Comparison of ENCODE assay signal across 19 cellular contexts in the genomic region with DNA sequence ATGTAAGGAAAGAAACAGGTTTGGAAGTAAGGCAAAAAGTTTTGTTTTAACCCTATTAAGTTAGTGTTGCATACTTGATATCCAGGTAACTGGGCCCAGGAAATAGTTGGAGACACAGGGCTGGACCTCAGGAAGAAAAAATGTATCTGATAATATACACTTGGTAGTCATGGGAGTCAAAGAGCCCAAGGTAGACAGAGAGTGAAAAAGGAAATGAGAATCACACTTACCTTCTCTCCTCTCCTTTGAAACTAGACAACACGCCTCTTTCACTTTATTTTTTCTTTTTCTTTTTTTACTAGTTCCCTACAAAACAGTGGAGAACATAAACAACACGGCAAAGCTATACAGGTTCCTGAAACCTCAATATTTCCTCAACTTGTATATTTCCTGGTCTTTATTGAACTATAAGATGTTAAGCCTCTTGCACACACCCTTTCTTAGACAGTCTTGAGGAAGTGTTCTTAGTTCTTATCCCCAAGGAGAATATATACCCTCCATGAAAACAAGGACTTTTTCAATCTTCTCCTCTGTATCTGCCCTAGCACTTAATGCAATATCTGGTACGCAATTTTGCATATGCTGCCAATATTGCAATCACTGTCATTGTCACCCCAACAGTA. TPM values are rescaled to one million over a fixed set of nuclear protein-coding genes. Genes with fewer than 3 reads are reported as not detected.
DNase-seq lines count a peak whose midpoint lies in the region; ATAC-seq, FAIRE-seq and TF ChIP-seq lines count a peak whose summit lies in the region.
"Had no signal": no experiment of that assay in that cellular context is flagged by ENCODE, and none has a peak within 500 bp of the region (broad histone marks: within the 10 kb centered on the region; RNA-seq: fewer than 3 reads in every experiment).

No MANE protein-coding gene starts in this region.

- no peak overlapping the region for H3K27ac ChIP-seq in left lung
- H3K27ac ChIP-seq: BLaER1 treated with 17β-estradiol and CSF1 and Interleukin-3, amounts not matched to agents 10 nM and 100 nM had no signal

- no peaks in the 10 kb centered on the region for H3K9me3 ChIP-seq in mucosa of descending colon
- H3K9me3 ChIP-seq in left lung = no peaks in the 10 kb centered on the region
- H3K9me3 ChIP-seq: BLaER1 treated with 17β-estradiol and CSF1 and Interleukin-3, amounts not matched to agents 10 nM and 100 nM had no signal

- H3K4me3 ChIP-seq in mucosa of descending colon (no peak overlapping the region), left lung (no peak overlapping the region)
- H3K4me3 ChIP-seq: BLaER1 treated with 17β-estradiol and CSF1 and Interleukin-3, amounts not matched to agents 10 nM and 100 nM had no signal

- DNase-seq in D721Med (ENCODE audit: insufficient read length, low spot score) = no peak
- no peak for DNase-seq in mucosa of descending colon
- no peak for DNase-seq in DMS153 (lab: John Stamatoyannopoulos, UW)
- no peak for DNase-seq in left lung
- no peak for DNase-seq in stimulated activated CD4-positive, alpha-beta T cell treated with anti-CD3 and anti-CD28 coated beads, Interleukin-2, amount 100 ng/mL, for 48 hours
- DNase-seq: 8988T; Calu3; CD8-positive, alpha-beta T cell; DMS79; GDM1; GOT3; H7; HFFc6; KG1 had no signal

- H3K27me3 ChIP-seq in left lung = peaks cover 0 to 9% of the 10 kb centered on the region in 2 donors
- H3K27me3 ChIP-seq: BLaER1 treated with 17β-estradiol and CSF1 and Interleukin-3, amounts not matched to agents 10 nM and 100 nM had no signal

- H3K4me1 ChIP-seq in mucosa of descending colon (ENCODE audit: low read depth) (no peaks in the 10 kb centered on the region), left lung (no peaks in the 10 kb centered on the region)
- H3K4me1 ChIP-seq: BLaER1 treated with 17β-estradiol and CSF1 and Interleukin-3, amounts not matched to agents 10 nM and 100 nM had no signal

- H3K36me3 ChIP-seq in mucosa of descending colon (ENCODE audit: low read depth) (no peaks in the 10 kb centered on the region), left lung (no peaks in the 10 kb centered on the region)
- H3K36me3 ChIP-seq: BLaER1 treated with 17β-estradiol and CSF1 and Interleukin-3, amounts not matched to agents 10 nM and 100 nM had no signal

- TF ChIP-seq CTCF in D721Med (IDR thresholded peaks at IDR 0.05; ENCODE audit: insufficient read depth, missing control alignments) (no peak), mucosa of descending colon (IDR thresholded peaks at IDR 0.05) (no peak), left lung (IDR thresholded peaks at IDR 0.05) (no peak)

- intact Hi-C loops in mucosa of descending colon (cut with DNase I, micrococcal nuclease) (no loop called here), left lung (cut with DNase I) (no loop called here)

- FAIRE-seq in D721Med (lab: Jason Lieb, UNC) (peak; percentile 35), colon (lab: Jason Lieb, UNC) (peak; percentile 21)

- ATAC-seq in GM19351 (IDR thresholded peaks at IDR 0.05; ENCODE audit: unreplicated experiment) (peak; percentile 52), mucosa of descending colon (peak; percentile 74), left lung (no peak)
- ATAC-seq: CD8-positive, alpha-beta T cell; HCT116 had no signal

RNA-seq across cellular contexts. Expression of a gene that starts 27.2 kb away (rescaled TPM):
- total RNA-seq in mucosa of descending colon (10 to 100 TPM; 35.7 to 47.1 (median 44.3) TPM), left lung (1 to 10 TPM; 8.8 to 9.7 TPM)
- total RNA-seq: B cell; CD8-positive, alpha-beta T cell had no signal
